8 cellular contexts compared by ENCODE assay signal in the genomic region with DNA sequence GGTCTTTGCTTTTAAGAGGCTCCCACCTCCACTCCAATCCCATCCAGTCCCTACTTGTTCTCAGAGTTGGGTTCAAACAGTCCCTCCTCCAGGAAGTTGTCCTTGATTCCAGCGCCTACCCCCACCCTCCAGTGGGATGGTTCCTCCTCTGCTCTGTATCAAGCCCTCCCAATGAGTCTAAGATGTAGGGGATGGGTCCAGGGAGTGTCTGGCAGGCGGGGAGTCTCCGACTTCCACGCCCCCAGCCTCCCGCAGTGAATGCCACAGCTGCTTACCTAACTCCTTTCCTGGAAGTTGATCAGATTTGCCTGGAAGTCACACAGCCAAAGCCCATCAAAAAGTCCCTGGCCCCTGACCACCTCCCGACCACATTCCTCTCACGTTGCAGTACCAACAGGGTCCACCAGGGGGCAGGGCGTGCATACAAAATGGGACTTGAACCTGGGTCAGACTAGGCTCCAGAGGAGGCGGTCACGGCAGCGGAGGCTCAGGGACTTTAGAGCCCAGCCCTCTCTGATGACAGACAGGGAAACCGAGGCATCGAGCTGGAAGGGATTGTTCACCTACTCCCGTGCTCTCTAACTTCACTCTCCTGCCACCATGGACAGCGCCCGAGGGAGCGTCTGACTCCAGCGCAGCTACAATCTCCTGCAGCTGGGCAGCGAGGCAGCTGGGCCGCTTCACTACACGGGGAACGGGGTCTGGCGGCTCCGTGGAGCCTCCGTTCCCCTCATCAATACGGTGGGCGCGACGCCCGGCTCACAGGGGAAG. TPM values are rescaled to one million over a fixed set of nuclear protein-coding genes. Genes with fewer than 3 reads are reported as not detected.
A peak's percentile ranks its signal among the peaks of the same experiment; 100 is the strongest.
DNase-seq lines count a peak whose midpoint lies in the region; ATAC-seq and TF ChIP-seq lines count a peak whose summit lies in the region.

No MANE protein-coding gene starts in this region.

- H3K27ac ChIP-seq in heart left ventricle = no peak overlapping the region
- no peak overlapping the region for H3K27ac ChIP-seq in uterus

- 3 to 7% (median 6%) methylated on average over 18 to 30 of the region's 30 CpGs for WGBS in heart left ventricle, 4 donors

- ATAC-seq in heart left ventricle = peak in 3 of 4 donors; percentile 69 to 77 (median 72)
- no peak for ATAC-seq in HG02763 (IDR thresholded peaks at IDR 0.05; ENCODE audit: unreplicated experiment)

- H3K9me3 ChIP-seq in heart left ventricle = no peaks in the 10 kb centered on the region
- no peaks in the 10 kb centered on the region for H3K9me3 ChIP-seq in uterus

- peak; percentile 41 for DNase-seq in LHCN-M2 (ENCODE audit: low read depth)
- DNase-seq in SK-N-DZ (ENCODE audit: low spot score) = peak; percentile 75
- peak; percentile 44 for DNase-seq in activated naive CD8-positive, alpha-beta T cell treated with anti-CD3 and anti-CD28 coated beads, Interleukin-2, amount 50 U/mL, for 16 hours (ENCODE audit: low read depth, low spot score)
- DNase-seq in heart left ventricle = peak; percentile 51 to 77 (median 65)
- DNase-seq in posterior vena cava (ENCODE audit: low spot score) = peak; percentile 89
- peak; percentile 24 to 45 for DNase-seq in uterus

- no peak for TF ChIP-seq POLR2A in heart left ventricle (IDR thresholded peaks at IDR 0.05)
- no peak for TF ChIP-seq POLR2A in uterus (IDR thresholded peaks at IDR 0.05)

- TF ChIP-seq CTCF in GM12872 (IDR thresholded peaks at IDR 0.05; ENCODE audit: insufficient read depth, low read depth, low read length) (peak; percentile 97), heart left ventricle (IDR thresholded peaks at IDR 0.05) (peak; percentile 74 to 96 (median 92)), uterus (IDR thresholded peaks at IDR 0.05) (peak; percentile 60 to 80 (median 66))

- H3K27me3 ChIP-seq in heart left ventricle = peaks cover 0 to 22% (median 2%) of the 10 kb centered on the region in 9 donors
- H3K27me3 ChIP-seq in uterus = no peaks in the 10 kb centered on the region

- H3K4me1 ChIP-seq in heart left ventricle = peaks cover 0 to 7% (median 4%) of the 10 kb centered on the region in 12 donors
- peaks cover 0 to 4% of the 10 kb centered on the region in 2 donors for H3K4me1 ChIP-seq in uterus

- no peaks in the 10 kb centered on the region for H3K36me3 ChIP-seq in heart left ventricle
- H3K36me3 ChIP-seq in uterus = no peaks in the 10 kb centered on the region

- H3K4me3 ChIP-seq in heart left ventricle (no peak overlapping the region), uterus (no peak overlapping the region)

- intact Hi-C loops in heart left ventricle (cut with DNase I) = no loop called here
- intact Hi-C loops in posterior vena cava (cut with DNase I) = no loop called here
- intact Hi-C loops in uterus (cut with DNase I; ENCODE audit: low total_unique reads) = no loop called here

RNA-seq across cellular contexts. Expression of a gene that starts 25.0 kb away (rescaled TPM):
- total RNA-seq in LHCN-M2 (2014; rRNA removed) (6.2 and 8.5 TPM in 2 replicates), heart left ventricle (10 to 100 TPM in 2 of 9 donors, 1 to 10 TPM in 7; 4.9 to 15.3 (median 9.3) TPM), posterior vena cava (10 to 100 TPM; 12.0 to 17.0 TPM), uterus (10 to 100 TPM in 3 of 4 donors, 1 to 10 TPM in 1; 3.6 to 19.4 (median 14.8) TPM)
- 5.9 TPM for polyA plus RNA-seq in LHCN-M2 (2012)
- 1.0 and 1.1 TPM in 2 replicates for polyA plus RNA-seq in SK-N-DZ (2014; cell fraction: cytosol; rRNA removed)
- 0.72 and 2.2 TPM in 2 replicates for polyA plus RNA-seq in SK-N-DZ (2014; cell fraction: nucleus; rRNA removed)
- polyA plus RNA-seq in heart left ventricle = 1 to 10 TPM; 3.0 to 6.8 TPM

Comparison
In these comparisons a context has a peak if more than half of its experiments do, and no peak if none do; other contexts are left out.
1. DNase-seq: peak in every context shown above with its lines; median percentile 89 in posterior vena cava; 75 in SK-N-DZ; 65 in heart left ventricle; 44 in activated naive CD8-positive, alpha-beta T cell treated with anti-CD3 and anti-CD28 coated beads, Interleukin-2, amount 50 U/mL, for 16 hours; 41 in LHCN-M2; 34 in uterus.